26 cellular contexts compared by ENCODE assay signal in the genomic region with DNA sequence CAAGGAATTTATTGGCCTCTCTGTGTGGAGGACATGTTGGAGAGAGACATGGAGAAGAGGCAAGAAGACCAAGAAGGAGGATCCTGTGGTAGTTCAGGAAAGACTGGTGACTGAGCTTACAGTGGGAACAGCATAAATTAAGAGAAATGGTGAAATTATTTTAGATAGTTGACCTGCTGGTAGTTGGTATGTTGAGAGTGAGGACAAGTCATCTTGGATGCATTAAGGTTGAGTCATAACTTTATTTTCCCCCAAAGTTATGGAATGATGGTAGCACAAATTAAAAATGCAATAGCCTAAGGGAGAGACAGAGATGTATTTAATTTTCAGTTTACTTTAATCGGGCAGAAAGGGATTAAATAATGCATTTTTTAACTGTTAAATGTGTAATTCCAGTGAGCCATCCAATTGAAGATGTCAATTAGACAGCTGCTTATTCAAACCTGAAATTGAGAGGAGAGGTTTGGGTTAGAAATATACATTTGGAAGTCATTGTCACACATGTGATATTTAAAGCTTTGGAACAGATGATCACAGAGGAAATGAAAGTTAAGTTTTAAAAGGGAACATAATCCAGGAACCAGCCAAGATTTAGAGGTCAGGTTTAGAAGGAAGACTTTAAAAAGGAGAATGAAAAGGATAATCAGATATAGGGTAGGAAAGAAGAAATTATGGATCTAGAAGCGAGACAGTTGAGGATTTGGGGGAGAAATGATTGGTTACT.
A peak's percentile ranks its signal among the peaks of the same experiment; 100 is the strongest.
DNase-seq lines count a peak whose midpoint lies in the region; ATAC-seq, FAIRE-seq and TF ChIP-seq lines count a peak whose summit lies in the region.
"Had no signal": no experiment of that assay in that cellular context is flagged by ENCODE, and none has a peak within 500 bp of the region (broad histone marks: within the 10 kb centered on the region; RNA-seq: fewer than 3 reads in every experiment).

No MANE protein-coding gene starts in this region.

- H3K4me1 Mint-ChIP-seq in astrocyte (ENCODE audit: low read depth, unreplicated experiment), result peaks cover 7% of the 10 kb centered on the region

- DNase-seq in HS-5 (ENCODE audit: low read depth), result peak; percentile 64
- DNase-seq in astrocyte (ENCODE audit: low read depth), result peak; percentile 46
- DNase-seq in foreskin fibroblast, result peak; percentile 55 to 82
- DNase-seq in left ventricle myocardium inferior, result no peak
- no peak for DNase-seq in D721Med (ENCODE audit: insufficient read length, low spot score)
- no peak for DNase-seq in activated CD4-positive, alpha-beta T cell treated with anti-CD3 and anti-CD28 coated beads, Interleukin-2, amount 50 U/mL, for 1 hour
- DNase-seq: 8988T; activated CD4-positive, alpha-beta T cell treated with anti-CD3 and anti-CD28 coated beads for 4 hours; activated naive CD4-positive, alpha-beta T cell treated with anti-CD3 and anti-CD28 coated beads, Interleukin-2, amount 50 U/mL, for 16 hours; activated T-cell treated with anti-CD3 and anti-CD28 coated beads, Interleukin-2, amount 50 U/mL, for 48 hours; aorta; Caco-2; cerebellar nuclear complex; effector CD8-positive, alpha-beta T cell; erythroblast; glutamatergic neuron; kidney glomerular epithelial cell; SJCRH30; spleen; stimulated activated CD4-positive, alpha-beta T cell treated with anti-CD3 and anti-CD28 coated beads, Interleukin-4, amount 100 ng/mL, for 1 hour; stimulated activated naive CD4-positive, alpha-beta T cell had no signal

- intact Hi-C loops in left ventricle myocardium inferior (cut with micrococcal nuclease), result no loop called here

- no peaks in the 10 kb centered on the region for H3K27me3 Mint-ChIP-seq in astrocyte (ENCODE audit: low read depth, unreplicated experiment)

- ATAC-seq in HG02884 (IDR thresholded peaks at IDR 0.05; ENCODE audit: unreplicated experiment), result no peak
- ATAC-seq: HCT116 had no signal

- no peaks in the 10 kb centered on the region for H3K79me2 ChIP-seq in ACC112 (ENCODE audit: control insufficient read depth, insufficient read depth, low read length, unreplicated experiment)
- H3K79me2 ChIP-seq in astrocyte (ENCODE audit: insufficient read depth, low read length), result no peaks in the 10 kb centered on the region

- no peaks in the 10 kb centered on the region for H3K36me3 Mint-ChIP-seq in astrocyte (ENCODE audit: low read depth, unreplicated experiment)

- H3K27me3 ChIP-seq in ACC112 (ENCODE audit: insufficient read depth, low read length) (no peaks in the 10 kb centered on the region), astrocyte (ENCODE audit: insufficient read depth, low read length) (no peaks in the 10 kb centered on the region), left ventricle myocardium inferior (ENCODE audit: low read depth) (no peaks in the 10 kb centered on the region)
- H3K27me3 ChIP-seq: BLaER1, neutrophil, SJCRH30, spleen had no signal

- H3K9me3 ChIP-seq in astrocyte (ENCODE audit: insufficient read depth, low read depth, low read length) (no peaks in the 10 kb centered on the region), left ventricle myocardium inferior (replicated peaks) (no peaks in the 10 kb centered on the region)
- H3K9me3 ChIP-seq: BLaER1, Caco-2, neutrophil, SJCRH30, spleen had no signal

- peak overlapping the region; percentile 2 for H3K4me2 ChIP-seq in astrocyte (ENCODE audit: low read length)
- H3K4me2 ChIP-seq: BLaER1 had no signal

- H3K4me3 ChIP-seq in ACC112 (ENCODE audit: low read depth, low read length) (no peak overlapping the region), astrocyte (ENCODE audit: insufficient read depth, low read depth, low read length) (no peak overlapping the region), foreskin fibroblast (ENCODE audit: low read depth in 1 of 2, low read length in 2 of 2) (no peak overlapping the region), left ventricle myocardium inferior (no peak overlapping the region)
- H3K4me3 ChIP-seq: BLaER1, SJCRH30, spleen had no signal

- H3K27ac Mint-ChIP-seq in astrocyte (ENCODE audit: unreplicated experiment), result no peak overlapping the region

- FAIRE-seq in astrocyte (lab: Jason Lieb, UNC) (peak; percentile 23), D721Med (lab: Jason Lieb, UNC) (no peak)

- TF ChIP-seq CTCF in astrocyte (IDR thresholded peaks at IDR 0.05; ENCODE audit: insufficient read depth, low read depth, low read length) (no peak), foreskin fibroblast (IDR thresholded peaks at IDR 0.05; ENCODE audit: low read depth, low read length) (no peak), left ventricle myocardium inferior (IDR thresholded peaks at IDR 0.05; ENCODE audit: borderline replicate concordance) (no peak), D721Med (IDR thresholded peaks at IDR 0.05; ENCODE audit: insufficient read depth, missing control alignments) (no peak)

- H3K4me1 ChIP-seq in ACC112 (ENCODE audit: control insufficient read depth, insufficient read depth, low read length, unreplicated experiment) (peaks cover 15% of the 10 kb centered on the region), astrocyte (ENCODE audit: insufficient read depth, low read length) (no peaks in the 10 kb centered on the region), left ventricle myocardium inferior (peaks cover 10% of the 10 kb centered on the region)
- H3K4me1 ChIP-seq: BLaER1, Caco-2, SJCRH30, spleen had no signal

- H3K27ac ChIP-seq in ACC112 (ENCODE audit: low read depth, low read length) (peak overlapping the region; percentile 36), astrocyte (ENCODE audit: low read depth, low read length) (no peak overlapping the region), left ventricle myocardium inferior (replicated peaks) (no peak overlapping the region)
- H3K27ac ChIP-seq: BLaER1, neutrophil, SJCRH30, spleen had no signal

- H2AFZ ChIP-seq in ACC112 (ENCODE audit: low read length, unreplicated experiment), result peak overlapping the region; percentile 63
- H2AFZ ChIP-seq in astrocyte (ENCODE audit: low read depth, low read length), result no peak overlapping the region

- H3K9me3 Mint-ChIP-seq in astrocyte (ENCODE audit: unreplicated experiment), result no peaks in the 10 kb centered on the region

- H3K9ac ChIP-seq in astrocyte (ENCODE audit: low read length), result no peak overlapping the region
- H3K9ac ChIP-seq: BLaER1 had no signal

- H4K20me1 ChIP-seq in astrocyte (ENCODE audit: insufficient read depth, low read length), result no peaks in the 10 kb centered on the region
- H4K20me1 ChIP-seq: BLaER1 had no signal

- no peak overlapping the region for H3K4me3 Mint-ChIP-seq in astrocyte (ENCODE audit: unreplicated experiment)

- H3K36me3 ChIP-seq in ACC112 (ENCODE audit: insufficient read depth, low read length) (no peaks in the 10 kb centered on the region), astrocyte (ENCODE audit: insufficient read depth, low read length) (no peaks in the 10 kb centered on the region), left ventricle myocardium inferior (no peaks in the 10 kb centered on the region)
- H3K36me3 ChIP-seq: BLaER1, neutrophil, SJCRH30, spleen had no signal

Comparison
In these comparisons a context has a peak if more than half of its experiments do, and no peak if none do; other contexts are left out.
1. DNase-seq: peak in HS-5 (single experiment), astrocyte (single experiment) and foreskin fibroblast (2 of 2); none in left ventricle myocardium inferior (single experiment), D721Med (single experiment) and activated CD4-positive, alpha-beta T cell treated with anti-CD3 and anti-CD28 coated beads, Interleukin-2, amount 50 U/mL, for 1 hour (single experiment).